1 cellular context compared by ENCODE assay signal in the genomic region with DNA sequence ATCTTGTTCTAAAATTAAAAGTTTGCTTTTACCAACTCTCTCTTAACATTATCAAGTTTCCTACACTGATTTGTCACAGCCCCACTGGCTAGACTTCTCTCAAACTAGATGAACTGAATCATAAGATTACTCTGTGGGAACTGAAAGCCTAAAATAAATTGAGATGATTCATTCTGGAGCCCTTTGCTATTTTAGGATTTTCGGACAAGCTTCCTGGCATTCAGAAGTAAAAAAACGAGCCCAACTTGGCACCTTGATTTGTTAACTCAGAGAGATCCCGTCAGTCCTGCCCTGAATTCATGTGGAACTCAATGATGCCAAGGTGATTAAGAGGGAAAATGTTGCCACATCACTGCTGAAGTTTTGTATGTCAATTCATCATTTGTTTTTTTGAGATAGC.
TF ChIP-seq lines count a peak whose summit lies in the region.

No MANE protein-coding gene starts in this region.

TF ChIP-seq in SK-N-SH, 30 proteins besides CTCF, POLR2A, EP300 and RAD21 (continued from another document):
- TF ChIP-seq, protein P1, sequence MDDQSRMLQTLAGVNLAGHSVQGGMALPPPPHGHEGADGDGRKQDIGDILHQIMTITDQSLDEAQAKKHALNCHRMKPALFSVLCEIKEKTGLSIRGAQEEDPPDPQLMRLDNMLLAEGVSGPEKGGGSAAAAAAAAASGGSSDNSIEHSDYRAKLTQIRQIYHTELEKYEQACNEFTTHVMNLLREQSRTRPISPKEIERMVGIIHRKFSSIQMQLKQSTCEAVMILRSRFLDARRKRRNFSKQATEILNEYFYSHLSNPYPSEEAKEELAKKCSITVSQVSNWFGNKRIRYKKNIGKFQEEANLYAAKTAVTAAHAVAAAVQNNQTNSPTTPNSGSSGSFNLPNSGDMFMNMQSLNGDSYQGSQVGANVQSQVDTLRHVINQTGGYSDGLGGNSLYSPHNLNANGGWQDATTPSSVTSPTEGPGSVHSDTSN (IDR thresholded peaks at IDR 0.05): no peak
- no peak for TF ChIP-seq GABPA (IDR thresholded peaks at IDR 0.05; ENCODE audit: low read depth)
